Comparison of ENCODE assay signal across 14 cellular contexts in the genomic region with DNA sequence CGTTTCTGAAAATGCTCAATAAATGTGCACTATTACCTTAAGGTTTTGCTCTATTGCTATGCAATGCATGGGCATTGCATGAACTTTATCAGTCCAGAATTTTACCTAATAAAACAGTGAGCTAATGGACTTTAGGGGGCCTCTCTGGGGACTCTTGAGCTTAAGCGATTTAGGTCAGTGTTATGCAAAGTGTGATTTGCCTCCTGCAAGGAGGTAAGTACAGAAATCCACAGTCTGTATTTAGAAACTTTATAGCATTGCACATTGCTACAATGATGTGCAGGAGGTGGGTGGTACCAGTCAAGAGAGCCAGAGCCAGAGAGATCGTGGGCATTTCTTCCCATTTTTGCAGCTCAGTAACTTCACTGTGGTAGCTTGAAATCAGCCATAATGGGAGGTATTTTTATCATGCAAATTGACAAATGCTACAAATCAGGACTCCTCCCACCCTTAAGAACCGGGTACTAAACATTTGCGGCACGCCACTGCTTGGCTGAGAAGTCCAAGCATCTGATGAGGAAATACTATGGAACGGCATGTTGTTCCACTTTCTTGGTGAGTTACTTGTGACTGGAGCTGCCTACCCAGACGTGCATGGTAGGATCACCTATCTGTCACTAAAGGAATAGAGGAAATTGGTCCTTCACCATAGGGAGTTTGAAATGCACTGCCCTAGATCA.
DNase-seq lines count a peak whose midpoint lies in the region; ATAC-seq and TF ChIP-seq lines count a peak whose summit lies in the region.
"Had no signal": no experiment of that assay in that cellular context is flagged by ENCODE, and none has a peak within 500 bp of the region (broad histone marks: within the 10 kb centered on the region; RNA-seq: fewer than 3 reads in every experiment).

No MANE protein-coding gene starts in this region.

- in situ Hi-C loops in HAP-1 (cut with MboI; ENCODE audit: low sequenced_read_pairs) = no loop called here

- peaks cover 12% of the 10 kb centered on the region for H3K9me3 Mint-ChIP-seq in WTC11
- no peaks in the 10 kb centered on the region for H3K9me3 Mint-ChIP-seq in activated T-helper 1 cell treated with anti-CD3 and anti-CD28 coated beads, Interleukin-12 subunit alpha, Interleukin-12 subunit beta, Interleukin-2, Interleukin-4 antibody, amounts not matched to agents 30 ng/mL and 10 ng/mL and 1 ng/mL, durations not matched to agents 14 hours and 24 hours and 36 hours

- peak overlapping the region; percentile 89 for H3K27ac ChIP-seq in mesenchymal stem cell (ENCODE audit: low read length, poor library complexity, severe bottlenecking)
- peak overlapping the region in 1 of 2 donors; percentile 62 for H3K27ac ChIP-seq in uterus
- H3K27ac ChIP-seq: C4-2B had no signal

- H2BK5ac ChIP-seq in mesenchymal stem cell (ENCODE audit: low read depth, low read length, poor library complexity, severe bottlenecking) = no peak overlapping the region

- no peak overlapping the region for H3K9ac ChIP-seq in mesenchymal stem cell (ENCODE audit: low read length)

- no peak overlapping the region for H3K18ac ChIP-seq in mesenchymal stem cell (ENCODE audit: low read depth in 1 of 2, low read length in 2 of 2)

- 94% methylated on average over 7 of the region's 8 CpGs for WGBS in mesenchymal stem cell

- H2BK120ac ChIP-seq in mesenchymal stem cell (ENCODE audit: low read depth, low read length) = no peak overlapping the region

- peaks cover 10% of the 10 kb centered on the region for H3K36me3 Mint-ChIP-seq in WTC11
- H3K36me3 Mint-ChIP-seq in activated T-helper 1 cell treated with anti-CD3 and anti-CD28 coated beads, Interleukin-12 subunit alpha, Interleukin-12 subunit beta, Interleukin-2, Interleukin-4 antibody, amounts not matched to agents 30 ng/mL and 10 ng/mL and 1 ng/mL, durations not matched to agents 14 hours and 24 hours and 36 hours (ENCODE audit: low read depth) = no peaks in the 10 kb centered on the region

- no peak overlapping the region for H2AK5ac ChIP-seq in mesenchymal stem cell (ENCODE audit: low read length, severe bottlenecking)

- TF ChIP-seq CTCF in WTC11 (IDR thresholded peaks at IDR 0.05) (no peak), uterus (IDR thresholded peaks at IDR 0.05) (no peak)

- H3K14ac ChIP-seq in mesenchymal stem cell (ENCODE audit: low read length in 2 of 2) = no peak overlapping the region

- no peaks in the 10 kb centered on the region for H3K36me3 ChIP-seq in HAP-1 (replicated peaks)
- peaks cover 0 to 6% of the 10 kb centered on the region in 2 experiments for H3K36me3 ChIP-seq in mesenchymal stem cell (ENCODE audit: control insufficient read depth in 1 of 2, insufficient read depth in 2 of 2, low read depth in 1 of 2, low read length in 2 of 2)
- H3K36me3 ChIP-seq in uterus = no peaks in the 10 kb centered on the region
- H3K36me3 ChIP-seq: SJSA1 had no signal

- no peak overlapping the region for H2AFZ ChIP-seq in mesenchymal stem cell (ENCODE audit: low read depth, low read length)

- no peak overlapping the region for H4K8ac ChIP-seq in mesenchymal stem cell (ENCODE audit: low read length)

- H3K4me2 ChIP-seq in mesenchymal stem cell (ENCODE audit: low read length, poor library complexity, severe bottlenecking) = no peak overlapping the region

- H3K27me3 Mint-ChIP-seq in WTC11 (ENCODE audit: low read depth) = no peaks in the 10 kb centered on the region; the same call in 1 of the 2 replicates
- H3K27me3 Mint-ChIP-seq in activated T-helper 1 cell treated with anti-CD3 and anti-CD28 coated beads, Interleukin-12 subunit alpha, Interleukin-12 subunit beta, Interleukin-2, Interleukin-4 antibody, amounts not matched to agents 30 ng/mL and 10 ng/mL and 1 ng/mL, durations not matched to agents 14 hours and 24 hours and 36 hours (ENCODE audit: insufficient read depth) = peaks cover 3% of the 10 kb centered on the region

- H3K4me3 Mint-ChIP-seq in WTC11 = no peak overlapping the region
- H3K4me3 Mint-ChIP-seq in activated T-helper 1 cell treated with anti-CD3 and anti-CD28 coated beads, Interleukin-12 subunit alpha, Interleukin-12 subunit beta, Interleukin-2, Interleukin-4 antibody, amounts not matched to agents 30 ng/mL and 10 ng/mL and 1 ng/mL, durations not matched to agents 14 hours and 24 hours and 36 hours = no peak overlapping the region

- H3K27me3 ChIP-seq in HAP-1 (ENCODE audit: low read depth) = no peaks in the 10 kb centered on the region
- H3K27me3 ChIP-seq in mesenchymal stem cell (ENCODE audit: control insufficient read depth in 1 of 2, insufficient read depth in 1 of 2, low read length in 2 of 2) = no peaks in the 10 kb centered on the region
- H3K27me3 ChIP-seq in uterus = no peaks in the 10 kb centered on the region
- H3K27me3 ChIP-seq: SJSA1 had no signal

- H3K79me1 ChIP-seq in mesenchymal stem cell (replicated peaks; ENCODE audit: low read length, poor library complexity, severe bottlenecking) = peaks cover 12% of the 10 kb centered on the region

- H3K9me3 ChIP-seq in HAP-1 (no peaks in the 10 kb centered on the region), mesenchymal stem cell (ENCODE audit: control insufficient read depth, low read length) (no peaks in the 10 kb centered on the region), uterus (no peaks in the 10 kb centered on the region)
- H3K9me3 ChIP-seq: SJSA1 had no signal

- H4K91ac ChIP-seq in mesenchymal stem cell (ENCODE audit: low read length) = no peak overlapping the region

- H3K4me3 ChIP-seq in HAP-1 = no peak overlapping the region; the same call in 1 of the 2 replicates
- H3K4me3 ChIP-seq in mesenchymal stem cell (ENCODE audit: insufficient read depth in 1 of 2, low read depth in 1 of 2, low read length in 2 of 2) = no peak overlapping the region
- no peak overlapping the region for H3K4me3 ChIP-seq in uterus
- H3K4me3 ChIP-seq: SJSA1 had no signal

- H2BK15ac ChIP-seq in mesenchymal stem cell (ENCODE audit: low read depth, poor library complexity, severe bottlenecking) = no peak overlapping the region

- TF ChIP-seq POLR2A in uterus (IDR thresholded peaks at IDR 0.05) = no peak

- no peak overlapping the region for H3K23ac ChIP-seq in mesenchymal stem cell (ENCODE audit: low read length in 2 of 2)

- intact Hi-C loops in uterus (cut with DNase I; ENCODE audit: low total_unique reads) = no loop called here
- intact Hi-C loops in activated T-helper 1 cell treated with anti-CD3 and anti-CD28 coated beads, Interleukin-12 subunit alpha, Interleukin-12 subunit beta, Interleukin-2, Interleukin-4 antibody, amounts not matched to agents 30 ng/mL and 10 ng/mL and 1 ng/mL, durations not matched to agents 14 hours and 24 hours and 36 hours (cut with micrococcal nuclease) = no loop called here

- peak; percentile 61 to 91 for DNase-seq in HAP-1 (ENCODE audit: low spot score in 2 of 2)
- DNase-seq in WTC11 (ENCODE audit: low spot score) = no peak
- DNase-seq in mesenchymal stem cell = no peak
- DNase-seq in superior temporal gyrus (ENCODE audit: extremely low spot score) = peak; percentile 47
- DNase-seq in uterus = no peak
- DNase-seq in activated T-helper 1 cell treated with anti-CD3 and anti-CD28 coated beads, Interleukin-12 subunit alpha, Interleukin-12 subunit beta, Interleukin-2, Interleukin-4 antibody, amounts not matched to agents 30 ng/mL and 10 ng/mL and 1 ng/mL, durations not matched to agents 14 hours and 24 hours and 36 hours (ENCODE audit: low spot score) = no peak
- DNase-seq: DMS 273 treated with DMSO at 0.1 percent for 48 hours, GF-D8, NCI-H1105, NCI-H1694, NCI-H526 treated with DMSO at 0.1 percent for 48 hours had no signal

- ATAC-seq in WTC11 = peak; percentile 54
- ATAC-seq in GM21825 (IDR thresholded peaks at IDR 0.05; ENCODE audit: unreplicated experiment) = no peak

- H3K4ac ChIP-seq in mesenchymal stem cell (ENCODE audit: low read depth in 1 of 2, low read length in 2 of 2) = no peak overlapping the region

- H2BK12ac ChIP-seq in mesenchymal stem cell (ENCODE audit: low read length in 2 of 2) = no peak overlapping the region

- H3K4me1 Mint-ChIP-seq in WTC11 = peaks cover 4% of the 10 kb centered on the region; the same call in 1 of the 2 replicates
- no peaks in the 10 kb centered on the region for H3K4me1 Mint-ChIP-seq in activated T-helper 1 cell treated with anti-CD3 and anti-CD28 coated beads, Interleukin-12 subunit alpha, Interleukin-12 subunit beta, Interleukin-2, Interleukin-4 antibody, amounts not matched to agents 30 ng/mL and 10 ng/mL and 1 ng/mL, durations not matched to agents 14 hours and 24 hours and 36 hours (ENCODE audit: low read depth)

- CTCF ChIA-PET in WTC11 (lab: Charles Lee) = interaction anchor here (3.7 kb wide), 1 partner anchor 9 kb away, joined by 22 read pairs; no protein-coding TSS in a partner anchor

- H3K4me1 ChIP-seq in HAP-1 (peaks cover 25% of the 10 kb centered on the region), mesenchymal stem cell (ENCODE audit: control insufficient read depth, insufficient read depth, low read depth, low read length) (peaks cover 4% of the 10 kb centered on the region), uterus (no peaks in the 10 kb centered on the region)

- no peak overlapping the region for H3K27ac Mint-ChIP-seq in WTC11
- no peak overlapping the region for H3K27ac Mint-ChIP-seq in activated T-helper 1 cell treated with anti-CD3 and anti-CD28 coated beads, Interleukin-12 subunit alpha, Interleukin-12 subunit beta, Interleukin-2, Interleukin-4 antibody, amounts not matched to agents 30 ng/mL and 10 ng/mL and 1 ng/mL, durations not matched to agents 14 hours and 24 hours and 36 hours

- POLR2A ChIA-PET in WTC11 (lab: Charles Lee) = interaction anchor here (0.5 to 0.7 kb wide), 3 partner anchors 350 to 1660 kb away, joined by 3 to 4 read pairs (median 3); no protein-coding TSS in a partner anchor

TF ChIP-seq in WTC11, 78 proteins besides CTCF, POLR2A, EP300 and RAD21 (continues in another document):
- TF ChIP-seq, protein P1, sequence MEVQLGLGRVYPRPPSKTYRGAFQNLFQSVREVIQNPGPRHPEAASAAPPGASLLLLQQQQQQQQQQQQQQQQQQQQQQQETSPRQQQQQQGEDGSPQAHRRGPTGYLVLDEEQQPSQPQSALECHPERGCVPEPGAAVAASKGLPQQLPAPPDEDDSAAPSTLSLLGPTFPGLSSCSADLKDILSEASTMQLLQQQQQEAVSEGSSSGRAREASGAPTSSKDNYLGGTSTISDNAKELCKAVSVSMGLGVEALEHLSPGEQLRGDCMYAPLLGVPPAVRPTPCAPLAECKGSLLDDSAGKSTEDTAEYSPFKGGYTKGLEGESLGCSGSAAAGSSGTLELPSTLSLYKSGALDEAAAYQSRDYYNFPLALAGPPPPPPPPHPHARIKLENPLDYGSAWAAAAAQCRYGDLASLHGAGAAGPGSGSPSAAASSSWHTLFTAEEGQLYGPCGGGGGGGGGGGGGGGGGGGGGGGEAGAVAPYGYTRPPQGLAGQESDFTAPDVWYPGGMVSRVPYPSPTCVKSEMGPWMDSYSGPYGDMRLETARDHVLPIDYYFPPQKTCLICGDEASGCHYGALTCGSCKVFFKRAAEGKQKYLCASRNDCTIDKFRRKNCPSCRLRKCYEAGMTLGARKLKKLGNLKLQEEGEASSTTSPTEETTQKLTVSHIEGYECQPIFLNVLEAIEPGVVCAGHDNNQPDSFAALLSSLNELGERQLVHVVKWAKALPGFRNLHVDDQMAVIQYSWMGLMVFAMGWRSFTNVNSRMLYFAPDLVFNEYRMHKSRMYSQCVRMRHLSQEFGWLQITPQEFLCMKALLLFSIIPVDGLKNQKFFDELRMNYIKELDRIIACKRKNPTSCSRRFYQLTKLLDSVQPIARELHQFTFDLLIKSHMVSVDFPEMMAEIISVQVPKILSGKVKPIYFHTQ (CRISPR knock-in tag; IDR thresholded peaks at IDR 0.05) = no peak
- no peak for TF ChIP-seq NR1H2 (CRISPR knock-in tag; IDR thresholded peaks at IDR 0.05)

Comparison
In these comparisons a context has a peak if more than half of its experiments do, and no peak if none do; other contexts are left out.
1. DNase-seq: peak in HAP-1 (2 of 2) and superior temporal gyrus (single experiment); none in WTC11 (single experiment), mesenchymal stem cell (single experiment), uterus (0 of 2) and activated T-helper 1 cell treated with anti-CD3 and anti-CD28 coated beads, Interleukin-12 subunit alpha, Interleukin-12 subunit beta, Interleukin-2, Interleukin-4 antibody, amounts not matched to agents 30 ng/mL and 10 ng/mL and 1 ng/mL, durations not matched to agents 14 hours and 24 hours and 36 hours (single experiment).